Comparison of ENCODE assay signal across 25 cellular contexts in genomic region chr20:36360429-36360828, GRCh38.
"Had no signal": no experiment of that assay in that cellular context is flagged by ENCODE, and none has a peak within 500 bp of the region (broad histone marks: within the 10 kb centered on the region; RNA-seq: fewer than 3 reads in every experiment).

No MANE protein-coding gene starts in this region.

- H3K27ac ChIP-seq: colonic mucosa, coronary artery, dorsolateral prefrontal cortex, epithelial cell of prostate, esophagus muscularis mucosa, esophagus squamous epithelium, foreskin keratinocyte, gastrocnemius medialis, gastroesophageal sphincter, heart left ventricle, heart right ventricle had no signal

- H3K27me3 ChIP-seq: colonic mucosa, dorsolateral prefrontal cortex, gastrocnemius medialis had no signal

- H3K9me3 Mint-ChIP-seq: dendritic cell treated with granulocyte-macrophage colony-stimulating factor and Interleukin-4, amounts not matched to agents 40 ng/mL and 50 ng/mL, for 4 days; effector memory CD8-positive, alpha-beta T cell; endodermal cell had no signal

- H3K4me1 ChIP-seq: colonic mucosa, esophagus muscularis mucosa, esophagus squamous epithelium, foreskin keratinocyte, gastrocnemius medialis, gastroesophageal sphincter, heart left ventricle, heart right ventricle had no signal

- H3K4me3 Mint-ChIP-seq: dendritic cell treated with granulocyte-macrophage colony-stimulating factor and Interleukin-4, amounts not matched to agents 40 ng/mL and 50 ng/mL, for 4 days; effector memory CD8-positive, alpha-beta T cell; endodermal cell had no signal

- H3K27ac Mint-ChIP-seq: dendritic cell treated with granulocyte-macrophage colony-stimulating factor and Interleukin-4, amounts not matched to agents 40 ng/mL and 50 ng/mL, for 4 days; effector memory CD8-positive, alpha-beta T cell; endodermal cell had no signal

- H3K36me3 ChIP-seq: colonic mucosa, esophagus muscularis mucosa, esophagus squamous epithelium, gastrocnemius medialis, gastroesophageal sphincter, heart left ventricle, heart right ventricle had no signal

- H3K4me1 Mint-ChIP-seq: endodermal cell had no signal

- H3K4me3 ChIP-seq: colonic mucosa, coronary artery, dorsolateral prefrontal cortex, esophagus muscularis mucosa, esophagus squamous epithelium, gastrocnemius medialis, gastroesophageal sphincter, heart left ventricle, heart right ventricle had no signal

- H3K9me3 ChIP-seq: colonic mucosa, esophagus muscularis mucosa, esophagus squamous epithelium, gastrocnemius medialis, gastroesophageal sphincter, heart left ventricle, heart right ventricle had no signal

- ATAC-seq: effector memory CD8-positive, alpha-beta T cell; esophagus mucosa; foreskin keratinocyte; gastrocnemius medialis; gastroesophageal sphincter; heart left ventricle; heart right ventricle had no signal

- DNase-seq: colonic mucosa; cortex of kidney; dermis blood vessel endothelial cell; dorsolateral prefrontal cortex; effector CD4-positive, alpha-beta T cell; effector CD8-positive, alpha-beta T cell; effector memory CD4-positive, alpha-beta T cell; effector memory CD8-positive, alpha-beta T cell; endodermal cell; erythroblast; esophagus squamous epithelium; foreskin fibroblast; foreskin keratinocyte; foreskin melanocyte; gastrocnemius medialis; glutamatergic neuron; head of caudate nucleus; heart left ventricle; heart right ventricle had no signal
